In genomic region chr2:42957109-42958035, GRCh38 we compare ENCODE assay signal across 1 cellular context.
TF ChIP-seq lines count a peak whose summit lies in the region.

No MANE protein-coding gene starts in this region.

TF ChIP-seq in HepG2, 621 proteins besides CTCF, POLR2A, EP300 and RAD21 (continued from another document and continues in another):
- TF ChIP-seq ZHX2 (IDR thresholded peaks at IDR 0.05; ENCODE audit: low read depth): no peak
- TF ChIP-seq ZHX2 (CRISPR knock-in tag; IDR thresholded peaks at IDR 0.05; ENCODE audit: borderline replicate concordance): no peak
- 0 out of 2 replicates have a peak, but pooled peaks have one; percentile 30 for TF ChIP-seq ZNF776 (CRISPR knock-in tag; IDR thresholded peaks at IDR 0.05)
- peak; percentile 29 for TF ChIP-seq IKZF4 (CRISPR knock-in tag; IDR thresholded peaks at IDR 0.05; ENCODE audit: borderline replicate concordance, low read depth, not compliant biosample characterization)
- no peak for TF ChIP-seq MED1 (CRISPR knock-in tag; IDR thresholded peaks at IDR 0.05)
- no peak for TF ChIP-seq IRF2 (CRISPR knock-in tag; IDR thresholded peaks at IDR 0.05)
- TF ChIP-seq ZNF432 (CRISPR knock-in tag; IDR thresholded peaks at IDR 0.05; ENCODE audit: borderline replicate concordance): no peak
- TF ChIP-seq SALL1 (CRISPR knock-in tag; IDR thresholded peaks at IDR 0.05): no peak
- TF ChIP-seq ZNF614 (CRISPR knock-in tag; IDR thresholded peaks at IDR 0.05; ENCODE audit: borderline replicate concordance): no peak
- 0 out of 2 replicates have a peak, but pooled peaks have one; percentile 13 for TF ChIP-seq ZNF292 (CRISPR knock-in tag; IDR thresholded peaks at IDR 0.05; ENCODE audit: borderline replicate concordance, low read depth)
- no peak for TF ChIP-seq POGZ (CRISPR knock-in tag; IDR thresholded peaks at IDR 0.05)
- no peak for TF ChIP-seq RFX3 (CRISPR knock-in tag; IDR thresholded peaks at IDR 0.05)
- TF ChIP-seq MIXL1 (CRISPR knock-in tag; IDR thresholded peaks at IDR 0.05): no peak
- TF ChIP-seq ZNF572 (CRISPR knock-in tag; IDR thresholded peaks at IDR 0.05): no peak
- TF ChIP-seq ZBTB38 (CRISPR knock-in tag; IDR thresholded peaks at IDR 0.05): no peak
- no peak for TF ChIP-seq ZNF468 (CRISPR knock-in tag; IDR thresholded peaks at IDR 0.05)
- TF ChIP-seq ZNF318 (CRISPR knock-in tag; IDR thresholded peaks at IDR 0.05): no peak
- TF ChIP-seq ZNF737 (CRISPR knock-in tag; IDR thresholded peaks at IDR 0.05; ENCODE audit: borderline replicate concordance): no peak
- no peak for TF ChIP-seq ISL2 (CRISPR knock-in tag; IDR thresholded peaks at IDR 0.05)
- TF ChIP-seq ZNF18 (CRISPR knock-in tag; IDR thresholded peaks at IDR 0.05; ENCODE audit: insufficient replicate concordance): no peak
- no peak for TF ChIP-seq FOXP1 (IDR thresholded peaks at IDR 0.05)
- TF ChIP-seq FOXP1 (CRISPR knock-in tag; IDR thresholded peaks at IDR 0.05): peak; percentile 24; the same call in 1 of the 2 replicates
- no peak for TF ChIP-seq ZNF256 (CRISPR knock-in tag; conservative IDR thresholded peaks at IDR 0.05)
- TF ChIP-seq HNF4A (CRISPR knock-in tag; IDR thresholded peaks at IDR 0.05): no peak
- TF ChIP-seq THAP8 (CRISPR knock-in tag; IDR thresholded peaks at IDR 0.05; ENCODE audit: borderline replicate concordance): no peak
- no peak for TF ChIP-seq PRDM15 (CRISPR knock-in tag; IDR thresholded peaks at IDR 0.05)
- no peak for TF ChIP-seq GLI4 (CRISPR knock-in tag; IDR thresholded peaks at IDR 0.05; ENCODE audit: borderline replicate concordance)
- TF ChIP-seq HNF4G (IDR thresholded peaks at IDR 0.05; ENCODE audit: borderline replicate concordance, low read depth, low read length): no peak; the same call in 1 of the 2 replicates
- TF ChIP-seq HNF4G (CRISPR knock-in tag; IDR thresholded peaks at IDR 0.05; ENCODE audit: borderline replicate concordance, low read depth): no peak
- no peak for TF ChIP-seq GZF1 (CRISPR knock-in tag; IDR thresholded peaks at IDR 0.05)
- TF ChIP-seq TBL1XR1 (IDR thresholded peaks at IDR 0.05; ENCODE audit: borderline replicate concordance, low read length, partially characterized antibody): no peak
- TF ChIP-seq TFAP4 (IDR thresholded peaks at IDR 0.05; ENCODE audit: borderline replicate concordance, low read depth): 0 out of 2 replicates have a peak, but pooled peaks have one; percentile 10
- TF ChIP-seq GATA4 (IDR thresholded peaks at IDR 0.05; ENCODE audit: borderline replicate concordance, low read depth): no peak
- no peak for TF ChIP-seq ETS1 (CRISPR knock-in tag; IDR thresholded peaks at IDR 0.05)
- TF ChIP-seq ZSCAN25 (CRISPR knock-in tag; IDR thresholded peaks at IDR 0.05): no peak
- no peak for TF ChIP-seq EZH2 (conservative IDR thresholded peaks at IDR 0.05; ENCODE audit: low read depth, low read length)
- TF ChIP-seq RFX1 (IDR thresholded peaks at IDR 0.05): no peak
- no peak for TF ChIP-seq TOPORS (CRISPR knock-in tag; IDR thresholded peaks at IDR 0.05)
- no peak for TF ChIP-seq NFYC (CRISPR knock-in tag; IDR thresholded peaks at IDR 0.05)
- TF ChIP-seq MEF2D (CRISPR knock-in tag; IDR thresholded peaks at IDR 0.05): no peak
- TF ChIP-seq STAG1 (CRISPR knock-in tag; IDR thresholded peaks at IDR 0.05): no peak
- no peak for TF ChIP-seq SIX1 (CRISPR knock-in tag; IDR thresholded peaks at IDR 0.05; ENCODE audit: borderline replicate concordance)
- TF ChIP-seq ZNF501 (CRISPR knock-in tag; IDR thresholded peaks at IDR 0.05): no peak; the same call in 1 of the 2 replicates
- no peak for TF ChIP-seq HOXD1 (CRISPR knock-in tag; IDR thresholded peaks at IDR 0.05)
